In the genomic region with DNA sequence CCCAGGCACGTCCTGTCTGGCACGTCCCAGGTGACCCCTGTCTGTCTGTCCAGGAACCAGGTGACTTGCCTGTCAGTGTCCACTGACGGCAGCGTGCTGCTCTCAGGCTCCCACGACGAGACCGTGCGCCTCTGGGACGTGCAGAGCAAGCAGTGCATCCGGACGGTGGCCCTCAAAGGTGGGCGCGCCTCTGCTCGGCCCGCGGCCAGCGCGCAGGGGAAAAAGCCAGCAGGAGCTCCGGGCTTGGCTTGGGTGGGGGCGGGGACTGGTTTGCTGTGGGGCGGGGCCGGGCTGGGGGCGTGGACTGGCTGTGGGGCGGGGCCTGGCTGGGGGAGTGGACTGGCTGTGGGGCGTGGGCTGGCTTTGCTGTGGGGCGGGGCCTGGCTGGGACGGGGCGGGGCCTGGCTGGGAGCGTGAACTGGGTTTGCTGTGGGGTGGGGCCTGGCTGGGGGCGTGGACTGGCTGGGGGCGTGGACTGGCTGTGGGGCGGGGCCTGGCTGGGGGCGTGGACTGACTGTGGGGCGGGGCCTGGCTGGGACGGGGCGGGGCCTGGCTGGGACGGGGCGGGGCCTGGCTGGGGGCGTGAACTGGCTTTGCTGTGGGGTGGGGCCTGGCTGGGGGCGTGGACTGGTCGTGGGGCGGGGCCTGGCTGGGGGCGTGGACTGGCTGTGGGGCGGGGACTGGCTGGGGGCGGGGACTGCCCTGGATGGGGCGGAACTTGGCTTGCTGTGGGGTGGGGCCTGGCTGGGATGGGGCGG, we compare ENCODE assay signal across 8 cellular contexts. TPM values are rescaled to one million over a fixed set of nuclear protein-coding genes. Genes with fewer than 3 reads are reported as not detected.
DNase-seq lines count a peak whose midpoint lies in the region; ATAC-seq and TF ChIP-seq lines count a peak whose summit lies in the region.

No MANE protein-coding gene starts in this region.

- H3K27ac Mint-ChIP-seq in CD14-positive monocyte = no peak overlapping the region
- no peak overlapping the region for H3K27ac Mint-ChIP-seq in activated T-helper 17 cell treated with anti-CD3 and anti-CD28 coated beads, Interleukin-2, amount 50 U/mL, for 72 hours

- no peak overlapping the region for H3K4me3 ChIP-seq in mesenchymal stem cell (ENCODE audit: insufficient read depth in 1 of 2, low read depth in 1 of 2, low read length in 2 of 2)

- no peak overlapping the region for H3K9ac ChIP-seq in mesenchymal stem cell (ENCODE audit: low read length)

- H4K91ac ChIP-seq in mesenchymal stem cell (ENCODE audit: low read length) = no peak overlapping the region

- H3K27ac ChIP-seq in mesenchymal stem cell (ENCODE audit: low read length, poor library complexity, severe bottlenecking) = no peak overlapping the region

- no peak for TF ChIP-seq CTCF in CD14-positive monocyte (IDR thresholded peaks at IDR 0.05)

- peaks cover 9% of the 10 kb centered on the region for H3K79me1 ChIP-seq in mesenchymal stem cell (replicated peaks; ENCODE audit: low read length, poor library complexity, severe bottlenecking)

- no peak overlapping the region for H3K18ac ChIP-seq in mesenchymal stem cell (ENCODE audit: low read depth in 1 of 2, low read length in 2 of 2)

- H2BK12ac ChIP-seq in mesenchymal stem cell (ENCODE audit: low read length in 2 of 2) = no peak overlapping the region

- peaks cover 0 to 8% (median 0%) of the 10 kb centered on the region in 7 donors for H3K9me3 Mint-ChIP-seq in CD14-positive monocyte
- no peaks in the 10 kb centered on the region for H3K9me3 Mint-ChIP-seq in activated T-helper 17 cell treated with anti-CD3 and anti-CD28 coated beads, Interleukin-2, amount 50 U/mL, for 72 hours

- 93% methylated on average over 26 of the region's 47 CpGs for WGBS in mesenchymal stem cell

- H3K4me2 ChIP-seq in mesenchymal stem cell (ENCODE audit: low read length, poor library complexity, severe bottlenecking) = no peak overlapping the region

- no peak overlapping the region for H2AK5ac ChIP-seq in mesenchymal stem cell (ENCODE audit: low read length, severe bottlenecking)

- H3K4me1 ChIP-seq in mesenchymal stem cell (ENCODE audit: control insufficient read depth, insufficient read depth, low read depth, low read length) = peaks cover 62% of the 10 kb centered on the region

- H3K4me3 Mint-ChIP-seq in CD14-positive monocyte = no peak overlapping the region
- no peak overlapping the region for H3K4me3 Mint-ChIP-seq in activated T-helper 17 cell treated with anti-CD3 and anti-CD28 coated beads, Interleukin-2, amount 50 U/mL, for 72 hours

- no peak overlapping the region for H3K23ac ChIP-seq in mesenchymal stem cell (ENCODE audit: low read length in 2 of 2)

- peak; percentile 65 for ATAC-seq in activated T-helper 17 cell treated with anti-CD3 and anti-CD28 coated beads, Interleukin-2, amount 50 U/mL, for 72 hours (replicated peaks)
- ATAC-seq in GM21367 (IDR thresholded peaks at IDR 0.05; ENCODE audit: unreplicated experiment) (no peak), GM18498 (IDR thresholded peaks at IDR 0.05; ENCODE audit: unreplicated experiment) (no peak), GM19395 (IDR thresholded peaks at IDR 0.05; ENCODE audit: unreplicated experiment) (no peak)

- H2AFZ ChIP-seq in mesenchymal stem cell (ENCODE audit: low read depth, low read length) = no peak overlapping the region

- peaks cover 23 to 41% of the 10 kb centered on the region in 2 donors for H3K36me3 Mint-ChIP-seq in CD14-positive monocyte
- peaks cover 40% of the 10 kb centered on the region for H3K36me3 Mint-ChIP-seq in activated T-helper 17 cell treated with anti-CD3 and anti-CD28 coated beads, Interleukin-2, amount 50 U/mL, for 72 hours (ENCODE audit: low read depth)

- no peak overlapping the region for H4K8ac ChIP-seq in mesenchymal stem cell (ENCODE audit: low read length)

- peaks cover 26 to 87% of the 10 kb centered on the region in 2 experiments for H3K36me3 ChIP-seq in mesenchymal stem cell (ENCODE audit: control insufficient read depth in 1 of 2, insufficient read depth in 2 of 2, low read depth in 1 of 2, low read length in 2 of 2)

- peaks cover 2% of the 10 kb centered on the region for H3K4me1 Mint-ChIP-seq in CD14-positive monocyte
- H3K4me1 Mint-ChIP-seq in activated T-helper 17 cell treated with anti-CD3 and anti-CD28 coated beads, Interleukin-2, amount 50 U/mL, for 72 hours = no peaks in the 10 kb centered on the region

- no peak overlapping the region for H2BK120ac ChIP-seq in mesenchymal stem cell (ENCODE audit: low read depth, low read length)

- no peak overlapping the region for H3K4ac ChIP-seq in mesenchymal stem cell (ENCODE audit: low read depth in 1 of 2, low read length in 2 of 2)

- peaks cover 8 to 12% of the 10 kb centered on the region in 2 experiments for H3K27me3 ChIP-seq in mesenchymal stem cell (ENCODE audit: control insufficient read depth in 1 of 2, insufficient read depth in 1 of 2, low read length in 2 of 2)

- intact Hi-C loops in CD14-positive monocyte (cut with micrococcal nuclease) = no loop called here

- H3K27me3 Mint-ChIP-seq in CD14-positive monocyte (ENCODE audit: low read depth in 3 of 3) = peaks cover 12 to 18% (median 13%) of the 10 kb centered on the region in 3 donors
- H3K27me3 Mint-ChIP-seq in activated T-helper 17 cell treated with anti-CD3 and anti-CD28 coated beads, Interleukin-2, amount 50 U/mL, for 72 hours = no peaks in the 10 kb centered on the region

- peak; percentile 69 for DNase-seq in CD14-positive monocyte (ENCODE audit: low spot score)
- DNase-seq in OCI-M1 (lab: John Stamatoyannopoulos, UW) = peak; percentile 15
- DNase-seq in mesenchymal stem cell = peak; percentile 56
- DNase-seq in DMS79 (lab: John Stamatoyannopoulos, UW) = no peak

- no peaks in the 10 kb centered on the region for H3K9me3 ChIP-seq in mesenchymal stem cell (ENCODE audit: control insufficient read depth, low read length)

- no peak overlapping the region for H3K14ac ChIP-seq in mesenchymal stem cell (ENCODE audit: low read length in 2 of 2)

- no peak overlapping the region for H2BK5ac ChIP-seq in mesenchymal stem cell (ENCODE audit: low read depth, low read length, poor library complexity, severe bottlenecking)

- H2BK15ac ChIP-seq in mesenchymal stem cell (ENCODE audit: low read depth, poor library complexity, severe bottlenecking) = no peak overlapping the region

RNA-seq across cellular contexts. Expression of gene WDR18, which starts 7.2 kb away (rescaled TPM):
- polyA plus RNA-seq in CD14-positive monocyte = 10 to 100 TPM; 49.9 to 52.7 TPM
- total RNA-seq in activated T-helper 17 cell treated with anti-CD3 and anti-CD28 coated beads, Interleukin-2, amount 50 U/mL, for 72 hours = 10 to 100 TPM; 43.2 to 94.2 TPM
- 25.0 TPM for polyA plus RNA-seq in mesenchymal stem cell (2013, experiment 1 of 2)
- polyA plus RNA-seq in mesenchymal stem cell (2013, experiment 2 of 2) = 25.1 TPM

RNA-seq across cellular contexts. Expression of gene GRIN3B, which starts 8.9 kb away (rescaled TPM):
- polyA plus RNA-seq in CD14-positive monocyte = under 1 TPM in 1 of 2 donors, not detected in 1; 0.13 TPM
- under 1 TPM in 1 of 2 donors, not detected in 1; 0.21 TPM for total RNA-seq in activated T-helper 17 cell treated with anti-CD3 and anti-CD28 coated beads, Interleukin-2, amount 50 U/mL, for 72 hours
- polyA plus RNA-seq in mesenchymal stem cell (2013, experiment 1 of 2) = 0.66 TPM
- 0.56 TPM for polyA plus RNA-seq in mesenchymal stem cell (2013, experiment 2 of 2)

RNA-seq across cellular contexts. Expression of gene TMEM259, which starts 29.6 kb away (rescaled TPM):
- polyA plus RNA-seq in CD14-positive monocyte = 10 to 100 TPM; 37.4 to 45.0 TPM
- 100 to 1,000 TPM; 101 to 120 TPM for total RNA-seq in activated T-helper 17 cell treated with anti-CD3 and anti-CD28 coated beads, Interleukin-2, amount 50 U/mL, for 72 hours
- 115 TPM for polyA plus RNA-seq in mesenchymal stem cell (2013, experiment 1 of 2)
- 119 TPM for polyA plus RNA-seq in mesenchymal stem cell (2013, experiment 2 of 2)

RNA-seq across cellular contexts. Expression of gene RNU6-2, which starts 30.0 kb away (rescaled TPM):
- not detected for polyA plus RNA-seq in CD14-positive monocyte
- not detected for total RNA-seq in activated T-helper 17 cell treated with anti-CD3 and anti-CD28 coated beads, Interleukin-2, amount 50 U/mL, for 72 hours
- not detected for polyA plus RNA-seq in mesenchymal stem cell (2013, experiment 1 of 2)
- not detected for polyA plus RNA-seq in mesenchymal stem cell (2013, experiment 2 of 2)

RNA-seq across cellular contexts. Expression of gene CNN2, which starts 35.1 kb away (rescaled TPM):
- polyA plus RNA-seq in CD14-positive monocyte = 100 to 1,000 TPM in 1 of 2 donors, 10 to 100 TPM in 1; 69.9 to 144 TPM
- 100 to 1,000 TPM; 152 to 246 TPM for total RNA-seq in activated T-helper 17 cell treated with anti-CD3 and anti-CD28 coated beads, Interleukin-2, amount 50 U/mL, for 72 hours
- polyA plus RNA-seq in mesenchymal stem cell (2013, experiment 1 of 2) = 374 TPM
- polyA plus RNA-seq in mesenchymal stem cell (2013, experiment 2 of 2) = 362 TPM
